8 cellular contexts compared by ENCODE assay signal in genomic region chr16:11076259-11077018, GRCh38.
DNase-seq lines count a peak whose midpoint lies in the region; ATAC-seq and TF ChIP-seq lines count a peak whose summit lies in the region.

No MANE protein-coding gene starts in this region.

- TF ChIP-seq CTCF in left ventricle myocardium inferior (IDR thresholded peaks at IDR 0.05; ENCODE audit: borderline replicate concordance) = no peak

- H3K4me1 Mint-ChIP-seq in activated T-cell treated with anti-CD3 and anti-CD28 coated beads, Interleukin-2, amount 50 U/mL, for 24 hours (ENCODE audit: low read depth) = peaks cover 95% of the 10 kb centered on the region

- peak overlapping the region; percentile 34 for H3K4me3 Mint-ChIP-seq in activated T-cell treated with anti-CD3 and anti-CD28 coated beads, Interleukin-2, amount 50 U/mL, for 24 hours

- no peaks in the 10 kb centered on the region for H3K27me3 Mint-ChIP-seq in activated T-cell treated with anti-CD3 and anti-CD28 coated beads, Interleukin-2, amount 50 U/mL, for 24 hours

- peak; percentile 69 for ATAC-seq in GM19395 (IDR thresholded peaks at IDR 0.05; ENCODE audit: unreplicated experiment)
- ATAC-seq in HG03103 (IDR thresholded peaks at IDR 0.05; ENCODE audit: low read depth, unreplicated experiment) = peak; percentile 54

- H3K27ac ChIP-seq in left ventricle myocardium inferior (replicated peaks) = no peak overlapping the region

- H3K9me3 ChIP-seq in left ventricle myocardium inferior (replicated peaks) = no peaks in the 10 kb centered on the region

- H3K27ac Mint-ChIP-seq in activated T-cell treated with anti-CD3 and anti-CD28 coated beads, Interleukin-2, amount 50 U/mL, for 24 hours = peak overlapping the region; percentile 90

- intact Hi-C loops in left ventricle myocardium inferior (cut with micrococcal nuclease) = no loop called here

- H3K4me3 ChIP-seq in left ventricle myocardium inferior = no peak overlapping the region

- H3K4me1 ChIP-seq in left ventricle myocardium inferior = peaks cover 14% of the 10 kb centered on the region

- peaks cover 20% of the 10 kb centered on the region for H3K36me3 ChIP-seq in left ventricle myocardium inferior

- peaks cover 72% of the 10 kb centered on the region for H3K36me3 Mint-ChIP-seq in activated T-cell treated with anti-CD3 and anti-CD28 coated beads, Interleukin-2, amount 50 U/mL, for 24 hours (ENCODE audit: low read depth)

- DNase-seq in activated T-cell treated with anti-CD3 and anti-CD28 coated beads, Interleukin-2, amount 50 U/mL, for 24 hours = peak; percentile 74
- DNase-seq in stimulated activated CD4-positive, alpha-beta T cell treated with anti-CD3 and anti-CD28 coated beads, Interleukin-2, amount 100 ng/mL, for 24 hours = peak; percentile 62 to 78
- no peak for DNase-seq in left ventricle myocardium inferior
- DNase-seq in NCI-H226 = no peak
- no peak for DNase-seq in DMS53 (lab: John Stamatoyannopoulos, UW)
- no peak for DNase-seq in NCI-H1048 (lab: John Stamatoyannopoulos, UW)

- no peaks in the 10 kb centered on the region for H3K27me3 ChIP-seq in left ventricle myocardium inferior (ENCODE audit: low read depth)

- H3K9me3 Mint-ChIP-seq in activated T-cell treated with anti-CD3 and anti-CD28 coated beads, Interleukin-2, amount 50 U/mL, for 24 hours = no peaks in the 10 kb centered on the region

Comparison
In these comparisons a context has a peak if more than half of its experiments do, and no peak if none do; other contexts are left out.
1. DNase-seq: peak in activated T-cell treated with anti-CD3 and anti-CD28 coated beads, Interleukin-2, amount 50 U/mL, for 24 hours (single experiment) and stimulated activated CD4-positive, alpha-beta T cell treated with anti-CD3 and anti-CD28 coated beads, Interleukin-2, amount 100 ng/mL, for 24 hours (2 of 2); none in left ventricle myocardium inferior (single experiment), NCI-H226 (single experiment), DMS53 (single experiment) and NCI-H1048 (single experiment).